Comparison of ENCODE assay signal across 1 cellular context in the genomic region with DNA sequence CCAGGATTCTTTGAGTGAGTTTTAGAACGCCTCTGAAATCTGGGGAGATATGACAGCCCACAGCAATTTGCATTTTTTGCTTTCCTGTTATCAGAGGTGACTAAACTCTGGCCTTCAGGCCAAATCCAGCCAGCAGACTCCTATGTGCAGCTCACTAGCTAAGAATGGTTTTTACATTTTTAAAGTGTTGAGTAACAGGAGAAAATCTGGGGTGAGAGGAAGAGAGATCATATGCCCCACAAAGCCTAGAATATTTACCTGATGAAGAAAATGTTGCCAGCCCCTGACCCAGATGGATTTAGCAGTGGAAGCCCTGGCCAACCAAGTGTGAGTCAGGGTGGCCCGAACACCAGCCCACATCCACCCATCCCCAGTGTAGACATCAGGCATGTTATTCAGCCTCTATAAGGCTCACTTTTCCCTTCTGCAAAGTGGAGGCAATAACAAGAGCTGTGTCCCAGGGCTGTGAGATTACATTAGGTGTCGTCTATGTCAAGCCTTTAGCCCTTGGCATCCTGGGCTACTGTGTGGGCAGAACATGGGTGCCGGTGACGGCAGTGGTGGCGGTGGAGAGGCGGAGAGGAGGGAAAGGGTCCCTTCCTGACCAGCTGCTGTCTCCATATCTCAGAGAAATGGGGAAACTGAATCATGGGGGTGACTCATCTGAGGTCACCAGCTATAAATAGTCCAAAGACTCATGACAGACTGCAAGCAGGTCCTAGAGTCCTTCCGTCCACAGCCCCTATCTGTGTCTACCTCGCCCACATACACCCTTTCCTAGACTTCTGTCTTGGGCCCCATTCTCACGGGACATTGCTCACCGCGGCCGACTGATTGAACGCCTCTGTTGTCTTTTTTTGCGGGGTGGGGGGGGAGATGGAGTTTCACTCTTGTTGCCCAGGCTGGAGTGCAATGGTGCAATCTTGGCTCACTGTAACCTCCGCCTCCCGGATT.
TF ChIP-seq lines count a peak whose summit lies in the region.

No MANE protein-coding gene starts in this region.

TF ChIP-seq in HEK293, 187 proteins besides CTCF, POLR2A, EP300 and RAD21 (continued from another document):
- TF ChIP-seq, protein P1, sequence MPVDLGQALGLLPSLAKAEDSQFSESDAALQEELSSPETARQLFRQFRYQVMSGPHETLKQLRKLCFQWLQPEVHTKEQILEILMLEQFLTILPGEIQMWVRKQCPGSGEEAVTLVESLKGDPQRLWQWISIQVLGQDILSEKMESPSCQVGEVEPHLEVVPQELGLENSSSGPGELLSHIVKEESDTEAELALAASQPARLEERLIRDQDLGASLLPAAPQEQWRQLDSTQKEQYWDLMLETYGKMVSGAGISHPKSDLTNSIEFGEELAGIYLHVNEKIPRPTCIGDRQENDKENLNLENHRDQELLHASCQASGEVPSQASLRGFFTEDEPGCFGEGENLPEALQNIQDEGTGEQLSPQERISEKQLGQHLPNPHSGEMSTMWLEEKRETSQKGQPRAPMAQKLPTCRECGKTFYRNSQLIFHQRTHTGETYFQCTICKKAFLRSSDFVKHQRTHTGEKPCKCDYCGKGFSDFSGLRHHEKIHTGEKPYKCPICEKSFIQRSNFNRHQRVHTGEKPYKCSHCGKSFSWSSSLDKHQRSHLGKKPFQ (tag by site-specific recombination; IDR thresholded peaks at IDR 0.05), result no peak
- TF ChIP-seq ZNF785 (tag by site-specific recombination; IDR thresholded peaks at IDR 0.05), result no peak
- peak; percentile 60; the same call in 1 of the 2 replicates for TF ChIP-seq ZNF600 (tag by site-specific recombination; IDR thresholded peaks at IDR 0.05)
- TF ChIP-seq, protein P2, sequence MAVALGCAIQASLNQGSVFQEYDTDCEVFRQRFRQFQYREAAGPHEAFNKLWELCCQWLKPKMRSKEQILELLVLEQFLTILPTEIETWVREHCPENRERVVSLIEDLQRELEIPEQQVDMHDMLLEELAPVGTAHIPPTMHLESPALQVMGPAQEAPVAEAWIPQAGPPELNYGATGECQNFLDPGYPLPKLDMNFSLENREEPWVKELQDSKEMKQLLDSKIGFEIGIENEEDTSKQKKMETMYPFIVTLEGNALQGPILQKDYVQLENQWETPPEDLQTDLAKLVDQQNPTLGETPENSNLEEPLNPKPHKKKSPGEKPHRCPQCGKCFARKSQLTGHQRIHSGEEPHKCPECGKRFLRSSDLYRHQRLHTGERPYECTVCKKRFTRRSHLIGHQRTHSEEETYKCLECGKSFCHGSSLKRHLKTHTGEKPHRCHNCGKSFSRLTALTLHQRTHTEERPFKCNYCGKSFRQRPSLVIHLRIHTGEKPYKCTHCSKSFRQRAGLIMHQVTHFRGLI (tag by site-specific recombination; IDR thresholded peaks at IDR 0.05), result peak; percentile 55; the same call in 1 of the 2 replicates
- TF ChIP-seq GLIS2 (tag by site-specific recombination; IDR thresholded peaks at IDR 0.05), result no peak
- peak; percentile 64; the same call in 1 of the 2 replicates for TF ChIP-seq ZBTB48 (tag by site-specific recombination; IDR thresholded peaks at IDR 0.05)
- no peak for TF ChIP-seq ZNF585B (tag by site-specific recombination; IDR thresholded peaks at IDR 0.05)
- TF ChIP-seq ZFHX2 (tag by site-specific recombination; conservative IDR thresholded peaks at IDR 0.05), result peak; percentile 83
- TF ChIP-seq, protein P3, sequence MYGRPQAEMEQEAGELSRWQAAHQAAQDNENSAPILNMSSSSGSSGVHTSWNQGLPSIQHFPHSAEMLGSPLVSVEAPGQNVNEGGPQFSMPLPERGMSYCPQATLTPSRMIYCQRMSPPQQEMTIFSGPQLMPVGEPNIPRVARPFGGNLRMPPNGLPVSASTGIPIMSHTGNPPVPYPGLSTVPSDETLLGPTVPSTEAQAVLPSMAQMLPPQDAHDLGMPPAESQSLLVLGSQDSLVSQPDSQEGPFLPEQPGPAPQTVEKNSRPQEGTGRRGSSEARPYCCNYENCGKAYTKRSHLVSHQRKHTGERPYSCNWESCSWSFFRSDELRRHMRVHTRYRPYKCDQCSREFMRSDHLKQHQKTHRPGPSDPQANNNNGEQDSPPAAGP (tag by site-specific recombination; IDR thresholded peaks at IDR 0.05), result 0 out of 2 replicates have a peak, but pooled peaks have one; percentile 28
- no peak for TF ChIP-seq ZBTB1 (tag by site-specific recombination; IDR thresholded peaks at IDR 0.05)
- TF ChIP-seq, protein P4, sequence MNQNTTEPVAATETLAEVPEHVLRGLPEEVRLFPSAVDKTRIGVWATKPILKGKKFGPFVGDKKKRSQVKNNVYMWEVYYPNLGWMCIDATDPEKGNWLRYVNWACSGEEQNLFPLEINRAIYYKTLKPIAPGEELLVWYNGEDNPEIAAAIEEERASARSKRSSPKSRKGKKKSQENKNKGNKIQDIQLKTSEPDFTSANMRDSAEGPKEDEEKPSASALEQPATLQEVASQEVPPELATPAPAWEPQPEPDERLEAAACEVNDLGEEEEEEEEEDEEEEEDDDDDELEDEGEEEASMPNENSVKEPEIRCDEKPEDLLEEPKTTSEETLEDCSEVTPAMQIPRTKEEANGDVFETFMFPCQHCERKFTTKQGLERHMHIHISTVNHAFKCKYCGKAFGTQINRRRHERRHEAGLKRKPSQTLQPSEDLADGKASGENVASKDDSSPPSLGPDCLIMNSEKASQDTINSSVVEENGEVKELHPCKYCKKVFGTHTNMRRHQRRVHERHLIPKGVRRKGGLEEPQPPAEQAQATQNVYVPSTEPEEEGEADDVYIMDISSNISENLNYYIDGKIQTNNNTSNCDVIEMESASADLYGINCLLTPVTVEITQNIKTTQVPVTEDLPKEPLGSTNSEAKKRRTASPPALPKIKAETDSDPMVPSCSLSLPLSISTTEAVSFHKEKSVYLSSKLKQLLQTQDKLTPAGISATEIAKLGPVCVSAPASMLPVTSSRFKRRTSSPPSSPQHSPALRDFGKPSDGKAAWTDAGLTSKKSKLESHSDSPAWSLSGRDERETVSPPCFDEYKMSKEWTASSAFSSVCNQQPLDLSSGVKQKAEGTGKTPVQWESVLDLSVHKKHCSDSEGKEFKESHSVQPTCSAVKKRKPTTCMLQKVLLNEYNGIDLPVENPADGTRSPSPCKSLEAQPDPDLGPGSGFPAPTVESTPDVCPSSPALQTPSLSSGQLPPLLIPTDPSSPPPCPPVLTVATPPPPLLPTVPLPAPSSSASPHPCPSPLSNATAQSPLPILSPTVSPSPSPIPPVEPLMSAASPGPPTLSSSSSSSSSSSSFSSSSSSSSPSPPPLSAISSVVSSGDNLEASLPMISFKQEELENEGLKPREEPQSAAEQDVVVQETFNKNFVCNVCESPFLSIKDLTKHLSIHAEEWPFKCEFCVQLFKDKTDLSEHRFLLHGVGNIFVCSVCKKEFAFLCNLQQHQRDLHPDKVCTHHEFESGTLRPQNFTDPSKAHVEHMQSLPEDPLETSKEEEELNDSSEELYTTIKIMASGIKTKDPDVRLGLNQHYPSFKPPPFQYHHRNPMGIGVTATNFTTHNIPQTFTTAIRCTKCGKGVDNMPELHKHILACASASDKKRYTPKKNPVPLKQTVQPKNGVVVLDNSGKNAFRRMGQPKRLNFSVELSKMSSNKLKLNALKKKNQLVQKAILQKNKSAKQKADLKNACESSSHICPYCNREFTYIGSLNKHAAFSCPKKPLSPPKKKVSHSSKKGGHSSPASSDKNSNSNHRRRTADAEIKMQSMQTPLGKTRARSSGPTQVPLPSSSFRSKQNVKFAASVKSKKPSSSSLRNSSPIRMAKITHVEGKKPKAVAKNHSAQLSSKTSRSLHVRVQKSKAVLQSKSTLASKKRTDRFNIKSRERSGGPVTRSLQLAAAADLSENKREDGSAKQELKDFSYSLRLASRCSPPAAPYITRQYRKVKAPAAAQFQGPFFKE (tag by site-specific recombination; IDR thresholded peaks at IDR 0.05; ENCODE audit: borderline replicate concordance), result no peak
- TF ChIP-seq ZNF335 (tag by site-specific recombination; conservative IDR thresholded peaks at IDR 0.05), result peak; percentile 64
- TF ChIP-seq, protein P5, sequence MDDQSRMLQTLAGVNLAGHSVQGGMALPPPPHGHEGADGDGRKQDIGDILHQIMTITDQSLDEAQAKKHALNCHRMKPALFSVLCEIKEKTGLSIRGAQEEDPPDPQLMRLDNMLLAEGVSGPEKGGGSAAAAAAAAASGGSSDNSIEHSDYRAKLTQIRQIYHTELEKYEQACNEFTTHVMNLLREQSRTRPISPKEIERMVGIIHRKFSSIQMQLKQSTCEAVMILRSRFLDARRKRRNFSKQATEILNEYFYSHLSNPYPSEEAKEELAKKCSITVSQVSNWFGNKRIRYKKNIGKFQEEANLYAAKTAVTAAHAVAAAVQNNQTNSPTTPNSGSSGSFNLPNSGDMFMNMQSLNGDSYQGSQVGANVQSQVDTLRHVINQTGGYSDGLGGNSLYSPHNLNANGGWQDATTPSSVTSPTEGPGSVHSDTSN (CRISPR knock-in tag; IDR thresholded peaks at IDR 0.05), result no peak
- TF ChIP-seq ZNF660 (tag by site-specific recombination; IDR thresholded peaks at IDR 0.05), result peak; percentile 71; the same call in 1 of the 2 replicates
- no peak for TF ChIP-seq ZNF202 (tag by site-specific recombination; IDR thresholded peaks at IDR 0.05; ENCODE audit: borderline replicate concordance)
- peak; percentile 45; the same call in 1 of the 2 replicates for TF ChIP-seq PRDM1 (tag by site-specific recombination; IDR thresholded peaks at IDR 0.05)
- peak; percentile 71 for TF ChIP-seq ZNF10 (tag by site-specific recombination; IDR thresholded peaks at IDR 0.05)
- 0 out of 2 replicates have a peak, but pooled peaks have one; percentile 26 for TF ChIP-seq ZNF558 (tag by site-specific recombination; IDR thresholded peaks at IDR 0.05)
- TF ChIP-seq ZNF629 (tag by site-specific recombination; IDR thresholded peaks at IDR 0.05), result peak; percentile 57
- TF ChIP-seq SP7 (tag by site-specific recombination; IDR thresholded peaks at IDR 0.05), result peak; percentile 70
- no peak for TF ChIP-seq ZNF560 (tag by site-specific recombination; IDR thresholded peaks at IDR 0.05; ENCODE audit: borderline replicate concordance)
- no peak for TF ChIP-seq ZNF140 (tag by site-specific recombination; IDR thresholded peaks at IDR 0.05)
- TF ChIP-seq ZBTB21 (tag by site-specific recombination; IDR thresholded peaks at IDR 0.05), result peak; percentile 58
- TF ChIP-seq ZNF350 (tag by site-specific recombination; IDR thresholded peaks at IDR 0.05), result no peak
